Comparison of ENCODE assay signal across 19 cellular contexts in genomic region chr1:24508911-24509310, GRCh38. TPM values are rescaled to one million over a fixed set of nuclear protein-coding genes. Genes with fewer than 3 reads are reported as not detected.
"Had no signal": no experiment of that assay in that cellular context is flagged by ENCODE, and none has a peak within 500 bp of the region (broad histone marks: within the 10 kb centered on the region; RNA-seq: fewer than 3 reads in every experiment).

No MANE protein-coding gene starts in this region.

- H3K4me3 ChIP-seq: dorsolateral prefrontal cortex, heart right ventricle, psoas muscle, right lobe of liver, testis had no signal

- H3K9me3 Mint-ChIP-seq: nephron had no signal

- H3K9me3 ChIP-seq: heart right ventricle, psoas muscle, right lobe of liver, SK-N-SH, testis had no signal

- H3K4me3 Mint-ChIP-seq: nephron had no signal

- H3K27ac Mint-ChIP-seq: nephron had no signal

- H3K4me1 ChIP-seq: psoas muscle, right lobe of liver, testis had no signal

- DNase-seq: activated CD8-positive, alpha-beta memory T cell treated with anti-CD3 and anti-CD28 coated beads for 24 hours; activated gamma-delta T cell treated with Interleukin-2 at 50 U/mL for 16 hours; aorta; dorsolateral prefrontal cortex; heart right ventricle; islet precursor cell; mammary epithelial cell; psoas muscle; right lobe of liver; Right ventricle myocardium superior; SK-N-SH; stimulated activated CD4-positive, alpha-beta T cell treated with anti-CD3 and anti-CD28 coated beads, Interleukin-1b, Interleukin-23, amount 100 ng/mL, for 48 hours; testis had no signal

- H3K4me1 Mint-ChIP-seq: nephron had no signal

- H3K27me3 ChIP-seq: heart right ventricle, right lobe of liver, testis had no signal

- ATAC-seq: activated CD4-positive, CD25-positive, alpha-beta regulatory T cell treated with anti-CD3 and anti-CD28 coated beads, Interleukin-2, amount 50 U/mL, for 24 hours; heart right ventricle; left lobe of liver; psoas muscle; right lobe of liver had no signal

- H3K36me3 ChIP-seq: heart right ventricle, right lobe of liver had no signal

- H3K27ac ChIP-seq: heart right ventricle, psoas muscle, right lobe of liver, testis had no signal

RNA-seq across cellular contexts. Expression of gene NCMAP, which starts 47.0 kb away (rescaled TPM):
- total RNA-seq: bronchial epithelial cell; osteoblast; psoas muscle; T-helper 1 cell treated with Interleukin-12 subunit alpha and Interleukin-12 subunit beta and Interleukin-4 antibody, amounts not matched to agents 30 ng/mL and 1 ng/mL, for 36 hours had no signal
- polyA plus RNA-seq: SK-N-SH had no signal
